Comparison of ENCODE assay signal across 8 cellular contexts in the genomic region with DNA sequence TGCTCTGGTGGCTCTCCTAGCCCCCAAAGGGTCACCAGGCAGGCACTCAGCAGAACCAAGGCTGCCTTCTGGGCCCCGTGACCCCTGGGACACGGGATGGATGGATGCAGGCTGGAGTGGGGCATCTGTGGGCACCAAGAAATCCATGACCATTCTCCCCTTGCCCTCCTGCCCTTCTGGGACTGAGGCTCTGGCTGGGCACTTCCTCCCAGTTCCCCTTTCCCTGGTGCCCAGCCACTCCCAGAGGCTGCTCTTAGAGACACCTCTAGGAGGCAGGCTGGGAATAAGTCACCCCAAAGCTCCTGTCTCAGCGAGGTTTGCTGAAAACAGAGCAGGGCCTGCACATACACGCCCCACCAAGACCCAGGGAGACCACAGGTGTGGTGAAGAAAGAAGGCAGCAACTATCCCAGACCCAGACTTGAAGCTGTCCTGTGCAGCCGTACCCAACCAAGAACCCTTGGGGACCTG. TPM values are rescaled to one million over a fixed set of nuclear protein-coding genes. Genes with fewer than 3 reads are reported as not detected.
DNase-seq lines count a peak whose midpoint lies in the region; ATAC-seq, FAIRE-seq and TF ChIP-seq lines count a peak whose summit lies in the region.

No MANE protein-coding gene starts in this region.

- peaks cover 12% of the 10 kb centered on the region for H3K36me3 Mint-ChIP-seq in HFFc6 (ENCODE audit: low read depth)
- H3K36me3 Mint-ChIP-seq in activated CD4-positive, alpha-beta memory T cell treated with anti-CD3 and anti-CD28 coated beads, Interleukin-2, amount 10 ng/mL, durations not matched to agents 7 days and 5 days (ENCODE audit: low read depth), result peaks cover 52% of the 10 kb centered on the region

- no peak; the same call in 1 of the 2 replicates for TF ChIP-seq POLR2A in H54 (IDR thresholded peaks at IDR 0.05; ENCODE audit: low read depth, low read length)

- H3K9me3 Mint-ChIP-seq in HFFc6, result no peaks in the 10 kb centered on the region
- no peaks in the 10 kb centered on the region for H3K9me3 Mint-ChIP-seq in activated CD4-positive, alpha-beta memory T cell treated with anti-CD3 and anti-CD28 coated beads, Interleukin-2, amount 10 ng/mL, durations not matched to agents 7 days and 5 days

- H3K4me1 ChIP-seq in DND-41 (ENCODE audit: insufficient read depth, low read length), result peaks cover 37% of the 10 kb centered on the region

- FAIRE-seq in H54 (lab: Jason Lieb, UNC), result no peak

- H3K4me3 Mint-ChIP-seq in HFFc6, result peak overlapping the region; percentile 88
- H3K4me3 Mint-ChIP-seq in activated CD4-positive, alpha-beta memory T cell treated with anti-CD3 and anti-CD28 coated beads, Interleukin-2, amount 10 ng/mL, durations not matched to agents 7 days and 5 days, result peak overlapping the region; percentile 96

- peaks cover 30% of the 10 kb centered on the region for H3K4me1 Mint-ChIP-seq in HFFc6 (ENCODE audit: low read depth)
- H3K4me1 Mint-ChIP-seq in activated CD4-positive, alpha-beta memory T cell treated with anti-CD3 and anti-CD28 coated beads, Interleukin-2, amount 10 ng/mL, durations not matched to agents 7 days and 5 days, result peaks cover 51% of the 10 kb centered on the region

- H3K36me3 ChIP-seq in DND-41 (ENCODE audit: insufficient read depth, low read length) (no peaks in the 10 kb centered on the region), WERI-Rb-1 (no peaks in the 10 kb centered on the region)

- H3K27me3 Mint-ChIP-seq in HFFc6 (ENCODE audit: insufficient read depth), result peaks cover 2% of the 10 kb centered on the region
- H3K27me3 Mint-ChIP-seq in activated CD4-positive, alpha-beta memory T cell treated with anti-CD3 and anti-CD28 coated beads, Interleukin-2, amount 10 ng/mL, durations not matched to agents 7 days and 5 days, result no peaks in the 10 kb centered on the region

- H3K4me3 ChIP-seq in DND-41 (ENCODE audit: low read depth in 1 of 2, low read length in 2 of 2), result peak overlapping the region; percentile 10 to 53; a peak in 3 of 4 replicates
- H3K4me3 ChIP-seq in skin epidermis, result peak overlapping the region; percentile 36 to 72 (median 47)
- no peak overlapping the region for H3K4me3 ChIP-seq in WERI-Rb-1 (ENCODE audit: low read depth, low read length)

- H4K20me1 ChIP-seq in DND-41 (ENCODE audit: insufficient read depth, low read length), result no peaks in the 10 kb centered on the region

- POLR2A ChIA-PET in activated CD4-positive, alpha-beta memory T cell treated with anti-CD3 and anti-CD28 coated beads, Interleukin-2, amount 10 ng/mL, durations not matched to agents 7 days and 5 days (lab: Charles Lee), result interaction anchor here (0.7 to 3.8 kb wide), 28 partner anchors 9 to 187 kb away, joined by 3 to 63 read pairs (median 10); a partner anchor contains a TSS

- CTCF ChIA-PET in activated CD4-positive, alpha-beta memory T cell treated with anti-CD3 and anti-CD28 coated beads, Interleukin-2, amount 10 ng/mL, durations not matched to agents 7 days and 5 days (lab: Charles Lee), result interaction anchor here (0.6 to 3.7 kb wide), 19 partner anchors 8 to 284 kb away, joined by 3 to 46 read pairs (median 6); a partner anchor contains a TSS

- peak overlapping the region; percentile 52 for H2AFZ ChIP-seq in DND-41 (ENCODE audit: low read depth, low read length)

- peak overlapping the region; percentile 87 for H3K4me2 ChIP-seq in DND-41 (ENCODE audit: insufficient read depth, low read length)

- intact Hi-C loops in Right ventricle myocardium superior (cut with DNase I), result no loop called here

- no peaks in the 10 kb centered on the region for H3K27me3 ChIP-seq in DND-41 (ENCODE audit: insufficient read depth, low read length, poor library complexity)
- H3K27me3 ChIP-seq in WERI-Rb-1 (ENCODE audit: insufficient read depth, low read depth, severe bottlenecking), result no peaks in the 10 kb centered on the region

- H3K27ac Mint-ChIP-seq in HFFc6, result peak overlapping the region; percentile 99
- H3K27ac Mint-ChIP-seq in activated CD4-positive, alpha-beta memory T cell treated with anti-CD3 and anti-CD28 coated beads, Interleukin-2, amount 10 ng/mL, durations not matched to agents 7 days and 5 days, result peak overlapping the region; percentile 98

- ATAC-seq in DND-41 (ENCODE audit: insufficient read depth, low read depth), result peak; percentile 44
- peak; percentile 55 for ATAC-seq in Right ventricle myocardium superior (ENCODE audit: poor library complexity)

- H3K9ac ChIP-seq in DND-41 (ENCODE audit: low read depth, low read length), result peak overlapping the region; percentile 61

- H3K27ac ChIP-seq in DND-41 (ENCODE audit: low read length), result peak overlapping the region; percentile 96
- H3K27ac ChIP-seq in skin epidermis, result peak overlapping the region; percentile 63 to 99 (median 94)
- H3K27ac ChIP-seq in WERI-Rb-1, result no peak overlapping the region

- DNase-seq in DND-41, result no peak
- peak; percentile 53 for DNase-seq in HFFc6
- no peak for DNase-seq in activated CD4-positive, alpha-beta memory T cell treated with anti-CD3 and anti-CD28 coated beads, Interleukin-2, amount 10 ng/mL, durations not matched to agents 7 days and 5 days
- no peak for DNase-seq in Right ventricle myocardium superior
- DNase-seq in H54 (ENCODE audit: insufficient read length, low spot score), result no peak
- DNase-seq in AG08396 (ENCODE audit: low spot score), result no peak
- no peak for DNase-seq in WERI-Rb-1

- H3K9me3 ChIP-seq in DND-41 (ENCODE audit: insufficient read depth, low read length, severe bottlenecking) (no peaks in the 10 kb centered on the region), WERI-Rb-1 (ENCODE audit: severe bottlenecking) (no peaks in the 10 kb centered on the region)

- H3K79me2 ChIP-seq in DND-41 (ENCODE audit: insufficient read depth, low read length), result no peaks in the 10 kb centered on the region

- TF ChIP-seq CTCF in DND-41 (IDR thresholded peaks at IDR 0.05; ENCODE audit: borderline replicate concordance, extremely low read depth, low read length, poor library complexity, severe bottlenecking) (peak; percentile 50), HFFc6 (IDR thresholded peaks at IDR 0.05) (peak; percentile 69), WERI-Rb-1 (IDR thresholded peaks at IDR 0.05; ENCODE audit: low read depth, low read length) (no peak)

RNA-seq across cellular contexts. Expression of a gene that starts 0.9 kb away (rescaled TPM):
- 10 to 100 TPM; 68.8 to 99.6 (median 87.9) TPM for total RNA-seq in HFFc6 (2021; fragmentation: NEBNext Ultra II Directional; extraction: Animal tissue kit (Norgen Biotek cat#: 25700))
- 100 to 1,000 TPM; 277 to 281 TPM for total RNA-seq in activated CD4-positive, alpha-beta memory T cell treated with anti-CD3 and anti-CD28 coated beads, Interleukin-2, amount 10 ng/mL, durations not matched to agents 7 days and 5 days
- total RNA-seq in Right ventricle myocardium superior, result 39.0 TPM

RNA-seq across cellular contexts. Expression of a gene that starts 10.8 kb away (rescaled TPM):
- not detected for total RNA-seq in HFFc6 (2021; fragmentation: NEBNext Ultra II Directional; extraction: Animal tissue kit (Norgen Biotek cat#: 25700))
- 1 to 10 TPM; 2.0 to 2.3 TPM for total RNA-seq in activated CD4-positive, alpha-beta memory T cell treated with anti-CD3 and anti-CD28 coated beads, Interleukin-2, amount 10 ng/mL, durations not matched to agents 7 days and 5 days
- not detected for total RNA-seq in Right ventricle myocardium superior

RNA-seq across cellular contexts. Expression of a gene that starts 19.1 kb away (rescaled TPM):
- total RNA-seq in HFFc6 (2021; fragmentation: NEBNext Ultra II Directional; extraction: Animal tissue kit (Norgen Biotek cat#: 25700)), result under 1 TPM; 0.28 to 0.91 (median 0.83) TPM
- total RNA-seq in activated CD4-positive, alpha-beta memory T cell treated with anti-CD3 and anti-CD28 coated beads, Interleukin-2, amount 10 ng/mL, durations not matched to agents 7 days and 5 days, result 1 to 10 TPM in 1 of 2 experiments, not detected in 1; 1.1 TPM
- 18.0 TPM for total RNA-seq in Right ventricle myocardium superior

RNA-seq across cellular contexts. Expression of a gene that starts 42.3 kb away (rescaled TPM):
- total RNA-seq in HFFc6 (2021; fragmentation: NEBNext Ultra II Directional; extraction: Animal tissue kit (Norgen Biotek cat#: 25700)), result 10 to 100 TPM; 14.3 to 19.9 (median 18.2) TPM
- 10 to 100 TPM; 16.1 to 17.0 TPM for total RNA-seq in activated CD4-positive, alpha-beta memory T cell treated with anti-CD3 and anti-CD28 coated beads, Interleukin-2, amount 10 ng/mL, durations not matched to agents 7 days and 5 days
- total RNA-seq in Right ventricle myocardium superior, result 11.5 TPM
